In the genomic region with DNA sequence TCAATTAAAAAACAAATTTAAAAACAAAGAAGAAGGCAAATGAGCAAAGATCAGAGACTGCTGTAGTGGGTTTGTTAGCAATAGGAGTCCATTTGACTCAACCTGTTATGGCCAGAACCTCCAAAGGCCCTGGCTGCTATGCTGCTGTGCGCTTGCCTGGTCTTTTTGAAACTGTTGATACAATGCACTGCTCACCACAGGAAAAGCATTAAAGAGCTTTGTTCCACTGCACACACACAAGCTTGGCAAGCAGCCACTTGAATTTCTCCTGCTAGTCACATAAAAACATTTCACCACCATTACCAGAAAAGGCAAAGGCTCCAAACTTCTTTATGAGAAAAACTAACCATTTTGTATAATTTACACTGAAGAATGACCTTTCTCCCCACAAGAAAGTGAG, we compare ENCODE assay signal across 12 cellular contexts.
DNase-seq lines count a peak whose midpoint lies in the region; ATAC-seq and TF ChIP-seq lines count a peak whose summit lies in the region.
"Had no signal": no experiment of that assay in that cellular context is flagged by ENCODE, and none has a peak within 500 bp of the region (broad histone marks: within the 10 kb centered on the region; RNA-seq: fewer than 3 reads in every experiment).

No MANE protein-coding gene starts in this region.

- H3K27ac Mint-ChIP-seq in activated T-helper 2 cell treated with anti-CD3 and anti-CD28 coated beads, Interferon-gamma antibody, Interleukin-2, Interleukin-4, amounts not matched to agents 10 μg/mL and 5 μg/mL and 100 μg/mL, durations not matched to agents 14 hours and 24 hours and 36 hours, result no peak overlapping the region
- H3K27ac Mint-ChIP-seq: activated naive CD4-positive, alpha-beta T cell treated with anti-CD3 and anti-CD28 coated beads for 36 hours; nephron progenitor cell had no signal

- H3K4me3 Mint-ChIP-seq in activated T-helper 2 cell treated with anti-CD3 and anti-CD28 coated beads, Interferon-gamma antibody, Interleukin-2, Interleukin-4, amounts not matched to agents 10 μg/mL and 5 μg/mL and 100 μg/mL, durations not matched to agents 14 hours and 24 hours and 36 hours (ENCODE audit: low read depth), result no peak overlapping the region
- H3K4me3 Mint-ChIP-seq: activated naive CD4-positive, alpha-beta T cell treated with anti-CD3 and anti-CD28 coated beads for 36 hours; nephron progenitor cell had no signal

- DNase-seq in COLO668 (lab: John Stamatoyannopoulos, UW; ENCODE audit: unreplicated experiment), result peak; percentile 37
- DNase-seq in NCI-H2107 (lab: John Stamatoyannopoulos, UW), result peak; percentile 32
- peak; percentile 2 for DNase-seq in brain microvascular endothelial cell
- peak; percentile 72 for DNase-seq in medulla oblongata (ENCODE audit: extremely low spot score)
- DNase-seq in NCI-H187 treated with DMSO at 0.1 percent for 48 hours (lab: John Stamatoyannopoulos, UW), result no peak
- no peak for DNase-seq in activated T-helper 2 cell treated with anti-CD3 and anti-CD28 coated beads, Interferon-gamma antibody, Interleukin-2, Interleukin-4, amounts not matched to agents 10 μg/mL and 5 μg/mL and 100 μg/mL, durations not matched to agents 14 hours and 24 hours and 36 hours (ENCODE audit: low spot score)
- DNase-seq in NOMO-1 treated with dmso at 0.1 percent for 144 hours (lab: John Stamatoyannopoulos, UW; ENCODE audit: unreplicated experiment), result no peak
- DNase-seq: activated naive CD4-positive, alpha-beta T cell treated with anti-CD3 and anti-CD28 coated beads for 36 hours; nephron progenitor cell; stimulated activated CD4-positive, alpha-beta T cell treated with anti-CD3 and anti-CD28 coated beads, Interleukin-1b, Interleukin-23, amount 100 ng/mL, for 48 hours; stimulated activated naive CD8-positive, alpha-beta T cell treated with anti-CD3 and anti-CD28 coated beads, Interleukin-15, Interleukin-2, amounts not matched to agents 100 U/mL and 50 U/mL, for 24 hours had no signal

- intact Hi-C loops in activated T-helper 2 cell treated with anti-CD3 and anti-CD28 coated beads, Interferon-gamma antibody, Interleukin-2, Interleukin-4, amounts not matched to agents 10 μg/mL and 5 μg/mL and 100 μg/mL, durations not matched to agents 14 hours and 24 hours and 36 hours (cut with micrococcal nuclease), result no loop called here

- H3K27me3 Mint-ChIP-seq in activated T-helper 2 cell treated with anti-CD3 and anti-CD28 coated beads, Interferon-gamma antibody, Interleukin-2, Interleukin-4, amounts not matched to agents 10 μg/mL and 5 μg/mL and 100 μg/mL, durations not matched to agents 14 hours and 24 hours and 36 hours (ENCODE audit: low read depth), result no peaks in the 10 kb centered on the region

- no peaks in the 10 kb centered on the region for H3K27me3 ChIP-seq in brain microvascular endothelial cell (replicated peaks)

- H3K4me1 Mint-ChIP-seq in activated T-helper 2 cell treated with anti-CD3 and anti-CD28 coated beads, Interferon-gamma antibody, Interleukin-2, Interleukin-4, amounts not matched to agents 10 μg/mL and 5 μg/mL and 100 μg/mL, durations not matched to agents 14 hours and 24 hours and 36 hours (ENCODE audit: low read depth), result no peaks in the 10 kb centered on the region
- H3K4me1 Mint-ChIP-seq: nephron progenitor cell had no signal

- ATAC-seq in GM19023 (IDR thresholded peaks at IDR 0.05; ENCODE audit: unreplicated experiment), result no peak
- ATAC-seq: stimulated activated naive CD8-positive, alpha-beta T cell treated with anti-CD3 and anti-CD28 coated beads, Interleukin-15, Interleukin-2, amounts not matched to agents 100 U/mL and 50 U/mL, for 24 hours had no signal

- H3K36me3 Mint-ChIP-seq in activated T-helper 2 cell treated with anti-CD3 and anti-CD28 coated beads, Interferon-gamma antibody, Interleukin-2, Interleukin-4, amounts not matched to agents 10 μg/mL and 5 μg/mL and 100 μg/mL, durations not matched to agents 14 hours and 24 hours and 36 hours (ENCODE audit: low read depth), result no peaks in the 10 kb centered on the region

- H3K9me3 Mint-ChIP-seq in activated T-helper 2 cell treated with anti-CD3 and anti-CD28 coated beads, Interferon-gamma antibody, Interleukin-2, Interleukin-4, amounts not matched to agents 10 μg/mL and 5 μg/mL and 100 μg/mL, durations not matched to agents 14 hours and 24 hours and 36 hours, result no peaks in the 10 kb centered on the region
- H3K9me3 Mint-ChIP-seq: activated naive CD4-positive, alpha-beta T cell treated with anti-CD3 and anti-CD28 coated beads for 36 hours; nephron progenitor cell had no signal

- no peak overlapping the region for H3K4me3 ChIP-seq in brain microvascular endothelial cell (ENCODE audit: low read depth, low read length)

- H3K27ac ChIP-seq in brain microvascular endothelial cell, result no peak overlapping the region

- in situ Hi-C loops in brain microvascular endothelial cell (cut with HindIII; ENCODE audit: low pct_ligation_motif_present, low sequenced_read_pairs), result no loop called here

- H3K36me3 ChIP-seq in brain microvascular endothelial cell (replicated peaks), result no peaks in the 10 kb centered on the region

- no peak for TF ChIP-seq CTCF in brain microvascular endothelial cell (IDR thresholded peaks at IDR 0.05; ENCODE audit: low read depth, low read length, missing control alignments)

Comparison
In these comparisons a context has a peak if more than half of its experiments do, and no peak if none do; other contexts are left out.
1. DNase-seq: peak in COLO668 (single experiment), NCI-H2107 (single experiment), brain microvascular endothelial cell (single experiment) and medulla oblongata (single experiment); none in NCI-H187 treated with DMSO at 0.1 percent for 48 hours (single experiment), activated T-helper 2 cell treated with anti-CD3 and anti-CD28 coated beads, Interferon-gamma antibody, Interleukin-2, Interleukin-4, amounts not matched to agents 10 μg/mL and 5 μg/mL and 100 μg/mL, durations not matched to agents 14 hours and 24 hours and 36 hours (single experiment) and NOMO-1 treated with dmso at 0.1 percent for 144 hours (single experiment).